35 cellular contexts compared by ENCODE assay signal in the genomic region with DNA sequence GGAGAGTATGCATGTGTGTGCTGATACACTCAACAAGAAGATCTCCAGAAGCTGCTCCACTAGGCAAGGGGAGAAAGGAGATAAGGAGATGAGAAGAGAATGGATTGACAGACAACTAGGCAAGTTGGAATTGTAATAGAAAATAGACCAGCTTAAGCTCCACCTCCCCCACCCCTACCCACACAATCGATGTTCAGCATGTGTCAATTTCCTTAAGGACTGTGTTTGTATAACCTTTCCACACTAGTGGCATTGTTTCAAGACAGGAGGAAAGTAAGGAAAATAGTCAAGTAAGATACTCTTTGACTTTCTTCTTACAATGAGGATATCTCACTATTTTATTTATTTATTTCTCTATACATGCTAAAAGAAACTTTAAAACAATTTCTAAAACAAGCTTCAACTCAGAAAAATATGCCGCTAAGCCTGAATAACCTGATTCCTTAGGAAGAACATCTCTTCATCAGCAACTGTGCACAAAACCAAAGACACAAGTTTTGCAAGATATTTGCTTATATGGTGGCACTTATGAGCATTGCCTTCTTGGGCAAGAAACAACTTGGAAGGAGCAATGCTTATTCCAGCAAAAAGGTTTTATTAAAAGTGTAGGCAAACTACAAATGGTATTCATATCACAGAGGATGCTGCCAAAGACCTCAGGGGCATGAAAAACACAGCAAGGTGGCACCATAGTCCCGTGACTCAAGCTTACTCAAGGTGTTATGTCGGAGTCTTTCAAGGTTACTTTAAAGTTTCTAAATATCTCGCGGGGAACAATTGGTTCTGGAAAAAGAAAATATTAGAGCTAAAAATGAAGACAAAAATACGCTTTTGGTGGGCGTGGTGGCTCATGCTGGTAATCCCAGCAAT.
"Had no signal": no experiment of that assay in that cellular context is flagged by ENCODE, and none has a peak within 500 bp of the region (broad histone marks: within the 10 kb centered on the region; RNA-seq: fewer than 3 reads in every experiment).

No MANE protein-coding gene starts in this region.

- H3K27ac ChIP-seq: adrenal gland, body of pancreas, breast epithelium, Peyer's patch, VCaP had no signal

- H3K9me3 Mint-ChIP-seq: activated T-helper 1 cell treated with anti-CD3 and anti-CD28 coated beads, Interleukin-12 subunit alpha, Interleukin-12 subunit beta, Interleukin-2, Interleukin-4 antibody, amounts not matched to agents 30 ng/mL and 10 ng/mL and 1 ng/mL, durations not matched to agents 14 hours and 24 hours and 36 hours had no signal

- FAIRE-seq: astrocyte had no signal

- H3K4me3 ChIP-seq: adrenal gland, body of pancreas, breast epithelium, Peyer's patch had no signal

- H3K9me3 ChIP-seq: body of pancreas, Peyer's patch had no signal

- H3K4me1 ChIP-seq: adrenal gland, body of pancreas, breast epithelium, Peyer's patch had no signal

- H3K36me3 ChIP-seq: adrenal gland, breast epithelium, Peyer's patch had no signal

- H3K36me3 Mint-ChIP-seq: activated CD4-positive, alpha-beta memory T cell treated with anti-CD3 and anti-CD28 coated beads for 36 hours; activated naive CD4-positive, alpha-beta T cell treated with anti-CD3 and anti-CD28 coated beads, Interleukin-2, amount 50 U/mL, for 72 hours; T-cell had no signal

- H3K27me3 ChIP-seq: adrenal gland, body of pancreas, breast epithelium, Peyer's patch had no signal

- H3K4me3 Mint-ChIP-seq: activated B cell treated with CpG ODN at 0.5 μM for 24 hours; activated CD4-positive, alpha-beta memory T cell treated with anti-CD3 and anti-CD28 coated beads for 36 hours; activated naive CD4-positive, alpha-beta T cell treated with anti-CD3 and anti-CD28 coated beads for 36 hours; activated T-cell treated with anti-CD3 and anti-CD28 coated beads, Interleukin-2, amount 50 U/mL, for 4 hours; activated T-helper 1 cell treated with anti-CD3 and anti-CD28 coated beads, Interleukin-12 subunit alpha, Interleukin-12 subunit beta, Interleukin-2, Interleukin-4 antibody, amounts not matched to agents 30 ng/mL and 10 ng/mL and 1 ng/mL, durations not matched to agents 14 hours and 24 hours and 36 hours; T-cell; T-helper 17 cell had no signal

- H3K27me3 Mint-ChIP-seq: activated B cell treated with CpG ODN at 0.5 μM for 24 hours; activated CD4-positive, alpha-beta memory T cell treated with anti-CD3 and anti-CD28 coated beads for 36 hours; T-cell; T-helper 17 cell had no signal

- H3K4me1 Mint-ChIP-seq: activated B cell treated with CpG ODN at 0.5 μM for 24 hours, T-cell, T-helper 17 cell had no signal

- DNase-seq: activated B cell treated with CpG ODN at 0.5 μM for 24 hours; activated CD4-positive, alpha-beta memory T cell treated with anti-CD3 and anti-CD28 coated beads for 36 hours; activated CD4-positive, alpha-beta T cell treated with anti-CD3 and anti-CD28 coated beads for 4 hours; activated CD4-positive, alpha-beta T cell treated with anti-CD3 and anti-CD28 coated beads, Interleukin-2, amount 50 U/mL, for 1 hour; activated CD4-positive, CD25-positive, alpha-beta regulatory T cell treated with anti-CD3 and anti-CD28 coated beads, Interleukin-2, amount 50 U/mL, for 72 hours; activated CD8-positive, alpha-beta memory T cell treated with anti-CD3 and anti-CD28 coated beads, Interleukin-2, amount 50 U/mL, for 4 hours; activated gamma-delta T cell treated with Interleukin-2 at 50 U/mL for 16 hours; activated naive CD4-positive, alpha-beta T cell treated with anti-CD3 and anti-CD28 coated beads for 36 hours; activated T-cell treated with anti-CD3 and anti-CD28 coated beads for 4 hours; activated T-cell treated with anti-CD3 and anti-CD28 coated beads, Interleukin-2, amount 50 U/mL, for 4 hours; adrenal gland; body of pancreas; caudate nucleus; Karpas-422; KBM-7; NCI-H1105; NCI-H1417 treated with DMSO at 0.1 percent for 48 hours; NCI-H187 treated with DMSO at 0.1 percent for 48 hours; NCI-H2081; NCI-H345; NCI-H524 treated with DMSO at 0.1 percent for 48 hours; NK-92 treated with Interleukin-12 subunit alpha and Interleukin-12 subunit beta, amount 100 ng/mL, for 24 hours; PC-3; Peyer's patch; RPMI8226; SIG-M5; T-cell; T-helper 17 cell had no signal

- ATAC-seq: activated naive CD4-positive, alpha-beta T cell treated with anti-CD3 and anti-CD28 coated beads, Interleukin-2, amount 50 U/mL, for 72 hours; activated T-cell treated with anti-CD3 and anti-CD28 coated beads, Interleukin-2, amount 50 U/mL, for 4 hours; body of pancreas; PC-3; Right ventricle myocardium inferior; SK-N-SH treated with all-trans-retinoic acid at 6 μM for 48 hours; T-cell; T-helper 17 cell had no signal

- H3K27ac Mint-ChIP-seq: activated B cell treated with CpG ODN at 0.5 μM for 24 hours; activated CD4-positive, alpha-beta memory T cell treated with anti-CD3 and anti-CD28 coated beads for 36 hours; activated naive CD4-positive, alpha-beta T cell treated with anti-CD3 and anti-CD28 coated beads for 36 hours; activated naive CD4-positive, alpha-beta T cell treated with anti-CD3 and anti-CD28 coated beads, Interleukin-2, amount 50 U/mL, for 72 hours; activated T-helper 1 cell treated with anti-CD3 and anti-CD28 coated beads, Interleukin-12 subunit alpha, Interleukin-12 subunit beta, Interleukin-2, Interleukin-4 antibody, amounts not matched to agents 30 ng/mL and 10 ng/mL and 1 ng/mL, durations not matched to agents 14 hours and 24 hours and 36 hours; T-cell; T-helper 17 cell had no signal
